2 cellular contexts compared by ENCODE assay signal in the genomic region with DNA sequence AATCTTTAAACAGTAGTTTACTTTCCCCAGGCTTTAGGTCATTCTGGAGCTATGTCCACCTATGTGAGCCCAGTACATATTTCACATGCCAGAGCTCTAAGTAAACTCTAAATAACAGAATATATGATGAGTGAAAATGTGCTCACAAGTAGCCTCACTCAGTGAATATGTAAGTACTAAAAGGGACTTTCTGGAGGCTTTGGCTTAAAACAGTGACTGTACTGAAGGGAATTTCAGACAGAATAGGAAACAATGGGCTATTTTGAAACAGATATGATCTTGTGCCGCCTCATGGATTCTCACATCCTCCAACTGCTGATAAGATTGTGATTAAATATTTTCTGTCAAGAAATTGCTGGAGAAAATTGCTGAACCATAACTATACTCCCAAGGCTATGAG.
TF ChIP-seq lines count a peak whose summit lies in the region.

No MANE protein-coding gene starts in this region.

TF ChIP-seq in GM12878, 131 proteins besides CTCF, POLR2A, EP300 and RAD21 (continued from another document):
- TF ChIP-seq IKZF1 (conservative IDR thresholded peaks at IDR 0.05) (peak; percentile 49; the same call in 1 of the 2 replicates), SREBF1 (IDR thresholded peaks at IDR 0.05; ENCODE audit: low read length) (no peak), PAX8 (IDR thresholded peaks at IDR 0.05) (no peak), YY1 (IDR thresholded peaks at IDR 0.05; ENCODE audit: low read depth, low read length) (no peak), ZNF384 (IDR thresholded peaks at IDR 0.05; ENCODE audit: borderline replicate concordance, low read depth, low read length) (no peak), BHLHE40 (IDR thresholded peaks at IDR 0.05; ENCODE audit: borderline replicate concordance in 1 of 2, low read depth in 2 of 2, low read length in 1 of 2) (0 out of 4 replicates have a peak, but pooled peaks have one; percentile 6 to 15), MTA2 (IDR thresholded peaks at IDR 0.05; ENCODE audit: low read depth) (peak; percentile 42; the same call in 1 of the 2 replicates), IKZF2 (IDR thresholded peaks at IDR 0.05) (peak; percentile 53 to 59; a peak in 2 of 4 replicates), FOXM1 (IDR thresholded peaks at IDR 0.05; ENCODE audit: low read depth, low read length) (no peak), ZNF274 (IDR thresholded peaks at IDR 0.05; ENCODE audit: insufficient read depth, insufficient read length) (no peak), TCF7 (IDR thresholded peaks at IDR 0.05; ENCODE audit: borderline replicate concordance) (no peak)
- TF ChIP-seq, protein P1, sequence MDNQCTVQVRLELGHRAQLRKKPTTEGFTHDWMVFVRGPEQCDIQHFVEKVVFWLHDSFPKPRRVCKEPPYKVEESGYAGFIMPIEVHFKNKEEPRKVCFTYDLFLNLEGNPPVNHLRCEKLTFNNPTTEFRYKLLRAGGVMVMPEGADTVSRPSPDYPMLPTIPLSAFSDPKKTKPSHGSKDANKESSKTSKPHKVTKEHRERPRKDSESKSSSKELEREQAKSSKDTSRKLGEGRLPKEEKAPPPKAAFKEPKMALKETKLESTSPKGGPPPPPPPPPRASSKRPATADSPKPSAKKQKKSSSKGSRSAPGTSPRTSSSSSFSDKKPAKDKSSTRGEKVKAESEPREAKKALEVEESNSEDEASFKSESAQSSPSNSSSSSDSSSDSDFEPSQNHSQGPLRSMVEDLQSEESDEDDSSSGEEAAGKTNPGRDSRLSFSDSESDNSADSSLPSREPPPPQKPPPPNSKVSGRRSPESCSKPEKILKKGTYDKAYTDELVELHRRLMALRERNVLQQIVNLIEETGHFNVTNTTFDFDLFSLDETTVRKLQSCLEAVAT (IDR thresholded peaks at IDR 0.05): no peak
- TF ChIP-seq, protein P2, sequence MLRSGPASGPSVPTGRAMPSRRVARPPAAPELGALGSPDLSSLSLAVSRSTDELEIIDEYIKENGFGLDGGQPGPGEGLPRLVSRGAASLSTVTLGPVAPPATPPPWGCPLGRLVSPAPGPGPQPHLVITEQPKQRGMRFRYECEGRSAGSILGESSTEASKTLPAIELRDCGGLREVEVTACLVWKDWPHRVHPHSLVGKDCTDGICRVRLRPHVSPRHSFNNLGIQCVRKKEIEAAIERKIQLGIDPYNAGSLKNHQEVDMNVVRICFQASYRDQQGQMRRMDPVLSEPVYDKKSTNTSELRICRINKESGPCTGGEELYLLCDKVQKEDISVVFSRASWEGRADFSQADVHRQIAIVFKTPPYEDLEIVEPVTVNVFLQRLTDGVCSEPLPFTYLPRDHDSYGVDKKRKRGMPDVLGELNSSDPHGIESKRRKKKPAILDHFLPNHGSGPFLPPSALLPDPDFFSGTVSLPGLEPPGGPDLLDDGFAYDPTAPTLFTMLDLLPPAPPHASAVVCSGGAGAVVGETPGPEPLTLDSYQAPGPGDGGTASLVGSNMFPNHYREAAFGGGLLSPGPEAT (IDR thresholded peaks at IDR 0.05; ENCODE audit: low read depth): peak; percentile 79

TF ChIP-seq in HepG2, 621 proteins besides CTCF, POLR2A, EP300 and RAD21 (continued from another document):
- TF ChIP-seq TOPORS (CRISPR knock-in tag; IDR thresholded peaks at IDR 0.05): no peak
- TF ChIP-seq, protein P3, sequence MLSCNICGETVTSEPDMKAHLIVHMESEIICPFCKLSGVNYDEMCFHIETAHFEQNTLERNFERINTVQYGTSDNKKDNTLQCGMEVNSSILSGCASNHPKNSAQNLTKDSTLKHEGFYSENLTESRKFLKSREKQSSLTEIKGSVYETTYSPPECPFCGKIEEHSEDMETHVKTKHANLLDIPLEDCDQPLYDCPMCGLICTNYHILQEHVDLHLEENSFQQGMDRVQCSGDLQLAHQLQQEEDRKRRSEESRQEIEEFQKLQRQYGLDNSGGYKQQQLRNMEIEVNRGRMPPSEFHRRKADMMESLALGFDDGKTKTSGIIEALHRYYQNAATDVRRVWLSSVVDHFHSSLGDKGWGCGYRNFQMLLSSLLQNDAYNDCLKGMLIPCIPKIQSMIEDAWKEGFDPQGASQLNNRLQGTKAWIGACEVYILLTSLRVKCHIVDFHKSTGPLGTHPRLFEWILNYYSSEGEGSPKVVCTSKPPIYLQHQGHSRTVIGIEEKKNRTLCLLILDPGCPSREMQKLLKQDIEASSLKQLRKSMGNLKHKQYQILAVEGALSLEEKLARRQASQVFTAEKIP (CRISPR knock-in tag; IDR thresholded peaks at IDR 0.05; ENCODE audit: borderline replicate concordance): no peak
- TF ChIP-seq, protein P4, sequence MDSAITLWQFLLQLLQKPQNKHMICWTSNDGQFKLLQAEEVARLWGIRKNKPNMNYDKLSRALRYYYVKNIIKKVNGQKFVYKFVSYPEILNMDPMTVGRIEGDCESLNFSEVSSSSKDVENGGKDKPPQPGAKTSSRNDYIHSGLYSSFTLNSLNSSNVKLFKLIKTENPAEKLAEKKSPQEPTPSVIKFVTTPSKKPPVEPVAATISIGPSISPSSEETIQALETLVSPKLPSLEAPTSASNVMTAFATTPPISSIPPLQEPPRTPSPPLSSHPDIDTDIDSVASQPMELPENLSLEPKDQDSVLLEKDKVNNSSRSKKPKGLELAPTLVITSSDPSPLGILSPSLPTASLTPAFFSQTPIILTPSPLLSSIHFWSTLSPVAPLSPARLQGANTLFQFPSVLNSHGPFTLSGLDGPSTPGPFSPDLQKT (CRISPR knock-in tag; IDR thresholded peaks at IDR 0.05; ENCODE audit: borderline replicate concordance): no peak
- TF ChIP-seq ATRX (CRISPR knock-in tag; IDR thresholded peaks at IDR 0.05; ENCODE audit: borderline replicate concordance): no peak
- TF ChIP-seq ZKSCAN8 (CRISPR knock-in tag; IDR thresholded peaks at IDR 0.05; ENCODE audit: borderline replicate concordance): no peak
- TF ChIP-seq HDAC6 (IDR thresholded peaks at IDR 0.05; ENCODE audit: low read depth, low read length): no peak
- TF ChIP-seq ATF7-NPFF (CRISPR knock-in tag; IDR thresholded peaks at IDR 0.05; ENCODE audit: low read depth): no peak
- no peak for TF ChIP-seq MTA1 (CRISPR knock-in tag; IDR thresholded peaks at IDR 0.05; ENCODE audit: borderline replicate concordance)
- TF ChIP-seq FOXJ3 (CRISPR knock-in tag; IDR thresholded peaks at IDR 0.05; ENCODE audit: borderline replicate concordance): no peak
- no peak for TF ChIP-seq FOXK1 (CRISPR knock-in tag; IDR thresholded peaks at IDR 0.05; ENCODE audit: borderline replicate concordance, low read depth)
- no peak for TF ChIP-seq KLF13 (CRISPR knock-in tag; IDR thresholded peaks at IDR 0.05)
- no peak for TF ChIP-seq ZNF660 (CRISPR knock-in tag; IDR thresholded peaks at IDR 0.05; ENCODE audit: borderline replicate concordance, low read depth)
- no peak for TF ChIP-seq ZNF629 (CRISPR knock-in tag; conservative IDR thresholded peaks at IDR 0.05)
- no peak for TF ChIP-seq ZNF761 (CRISPR knock-in tag; conservative IDR thresholded peaks at IDR 0.05)
- TF ChIP-seq, protein P5, sequence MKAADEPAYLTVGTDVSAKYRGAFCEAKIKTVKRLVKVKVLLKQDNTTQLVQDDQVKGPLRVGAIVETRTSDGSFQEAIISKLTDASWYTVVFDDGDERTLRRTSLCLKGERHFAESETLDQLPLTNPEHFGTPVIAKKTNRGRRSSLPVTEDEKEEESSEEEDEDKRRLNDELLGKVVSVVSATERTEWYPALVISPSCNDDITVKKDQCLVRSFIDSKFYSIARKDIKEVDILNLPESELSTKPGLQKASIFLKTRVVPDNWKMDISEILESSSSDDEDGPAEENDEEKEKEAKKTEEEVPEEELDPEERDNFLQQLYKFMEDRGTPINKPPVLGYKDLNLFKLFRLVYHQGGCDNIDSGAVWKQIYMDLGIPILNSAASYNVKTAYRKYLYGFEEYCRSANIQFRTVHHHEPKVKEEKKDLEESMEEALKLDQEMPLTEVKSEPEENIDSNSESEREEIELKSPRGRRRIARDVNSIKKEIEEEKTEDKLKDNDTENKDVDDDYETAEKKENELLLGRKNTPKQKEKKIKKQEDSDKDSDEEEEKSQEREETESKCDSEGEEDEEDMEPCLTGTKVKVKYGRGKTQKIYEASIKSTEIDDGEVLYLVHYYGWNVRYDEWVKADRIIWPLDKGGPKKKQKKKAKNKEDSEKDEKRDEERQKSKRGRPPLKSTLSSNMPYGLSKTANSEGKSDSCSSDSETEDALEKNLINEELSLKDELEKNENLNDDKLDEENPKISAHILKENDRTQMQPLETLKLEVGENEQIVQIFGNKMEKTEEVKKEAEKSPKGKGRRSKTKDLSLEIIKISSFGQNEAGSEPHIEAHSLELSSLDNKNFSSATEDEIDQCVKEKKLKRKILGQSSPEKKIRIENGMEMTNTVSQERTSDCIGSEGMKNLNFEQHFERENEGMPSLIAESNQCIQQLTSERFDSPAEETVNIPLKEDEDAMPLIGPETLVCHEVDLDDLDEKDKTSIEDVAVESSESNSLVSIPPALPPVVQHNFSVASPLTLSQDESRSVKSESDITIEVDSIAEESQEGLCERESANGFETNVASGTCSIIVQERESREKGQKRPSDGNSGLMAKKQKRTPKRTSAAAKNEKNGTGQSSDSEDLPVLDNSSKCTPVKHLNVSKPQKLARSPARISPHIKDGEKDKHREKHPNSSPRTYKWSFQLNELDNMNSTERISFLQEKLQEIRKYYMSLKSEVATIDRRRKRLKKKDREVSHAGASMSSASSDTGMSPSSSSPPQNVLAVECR (CRISPR knock-in tag; IDR thresholded peaks at IDR 0.05; ENCODE audit: borderline replicate concordance): no peak
- no peak for TF ChIP-seq TBL1XR1 (IDR thresholded peaks at IDR 0.05; ENCODE audit: borderline replicate concordance, low read length, partially characterized antibody)
- TF ChIP-seq, protein P6, sequence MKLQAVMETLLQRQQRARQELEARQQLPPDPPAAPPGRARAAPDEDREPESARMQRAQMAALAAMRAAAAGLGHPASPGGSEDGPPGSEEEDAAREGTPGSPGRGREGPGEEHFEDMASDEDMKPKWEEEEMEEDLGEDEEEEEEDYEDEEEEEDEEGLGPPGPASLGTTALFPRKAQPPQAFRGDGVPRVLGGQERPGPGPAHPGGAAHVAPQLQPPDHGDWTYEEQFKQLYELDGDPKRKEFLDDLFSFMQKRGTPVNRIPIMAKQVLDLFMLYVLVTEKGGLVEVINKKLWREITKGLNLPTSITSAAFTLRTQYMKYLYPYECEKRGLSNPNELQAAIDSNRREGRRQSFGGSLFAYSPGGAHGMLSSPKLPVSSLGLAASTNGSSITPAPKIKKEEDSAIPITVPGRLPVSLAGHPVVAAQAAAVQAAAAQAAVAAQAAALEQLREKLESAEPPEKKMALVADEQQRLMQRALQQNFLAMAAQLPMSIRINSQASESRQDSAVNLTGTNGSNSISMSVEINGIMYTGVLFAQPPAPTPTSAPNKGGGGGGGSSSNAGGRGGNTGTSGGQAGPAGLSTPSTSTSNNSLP (IDR thresholded peaks at IDR 0.05; ENCODE audit: low read depth, low read length): no peak
